In the genomic region with DNA sequence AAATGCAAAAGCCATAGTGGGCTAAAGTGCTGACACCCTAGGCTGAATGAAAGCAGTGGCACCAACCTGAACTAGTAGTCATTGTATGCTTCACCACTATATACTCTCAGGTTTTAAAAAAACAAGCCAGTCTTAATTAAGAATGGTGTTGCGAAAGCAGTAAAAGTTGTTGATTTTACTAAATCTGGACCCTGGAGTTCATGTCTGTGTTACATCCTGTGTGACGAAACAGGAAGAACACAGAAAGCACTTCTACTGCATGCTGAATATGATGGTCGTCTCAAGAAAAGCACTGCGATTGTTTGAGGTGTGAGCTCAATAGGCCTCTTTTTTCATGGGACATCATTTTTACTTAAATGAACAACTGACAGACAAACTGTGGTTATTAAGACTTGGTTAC, we compare ENCODE assay signal across 13 cellular contexts. TPM values are rescaled to one million over a fixed set of nuclear protein-coding genes. Genes with fewer than 3 reads are reported as not detected.
DNase-seq lines count a peak whose midpoint lies in the region; FAIRE-seq and TF ChIP-seq lines count a peak whose summit lies in the region.
"Had no signal": no experiment of that assay in that cellular context is flagged by ENCODE, and none has a peak within 500 bp of the region (broad histone marks: within the 10 kb centered on the region; RNA-seq: fewer than 3 reads in every experiment).

No MANE protein-coding gene starts in this region.

- DNase-seq in activated naive CD4-positive, alpha-beta T cell treated with Interleukin-2 at 50 U/mL for 16 hours, result no peak
- no peak for DNase-seq in T-helper 2 cell treated with Interferon-gamma antibody and Interleukin-4, amounts not matched to agents 5 μg/mL and 100 μg/mL, for 36 hours (ENCODE audit: low spot score)
- DNase-seq in fibroblast of mammary gland (ENCODE audit: low read depth) (peak; percentile 23), small intestine (peak; percentile 14), SK-N-DZ (ENCODE audit: low spot score) (no peak), NCI-H526 treated with DMSO at 0.1 percent for 48 hours (lab: John Stamatoyannopoulos, UW) (no peak), HPDE6-E6E7 (ENCODE audit: extremely low spot score) (no peak)
- DNase-seq: mammary epithelial cell, NCI-H1417, NCI-H774, psoas muscle had no signal

- peak overlapping the region in 1 of 2 donors; percentile 45 for H3K27ac ChIP-seq in small intestine (ENCODE audit: low read depth in 1 of 2, low read length in 1 of 2)
- H3K27ac ChIP-seq: psoas muscle, tibial nerve had no signal

- H3K9me3 ChIP-seq in small intestine (ENCODE audit: control insufficient read depth, low read depth), result no peaks in the 10 kb centered on the region
- H3K9me3 ChIP-seq: tibial nerve had no signal

- no peak for FAIRE-seq in small intestine (lab: Jason Lieb, UNC)

- no peaks in the 10 kb centered on the region for H3K27me3 ChIP-seq in small intestine (ENCODE audit: control insufficient read depth in 2 of 2, insufficient read depth in 2 of 2, low read length in 2 of 2)
- H3K27me3 ChIP-seq: tibial nerve had no signal

- 61 to 82% (median 72%) methylated on average over 4 of the region's 4 CpGs for WGBS in small intestine, 3 donors

- no peaks in the 10 kb centered on the region for H3K4me1 ChIP-seq in small intestine (ENCODE audit: control insufficient read depth in 2 of 2, insufficient read depth in 1 of 2, low read depth in 1 of 2, low read length in 1 of 2)
- H3K4me1 ChIP-seq: psoas muscle, tibial nerve had no signal

- H3K9me3 Mint-ChIP-seq in activated naive CD4-positive, alpha-beta T cell treated with anti-CD3 and anti-CD28 coated beads, Interleukin-2, amount 50 U/mL, for 24 hours, result no peaks in the 10 kb centered on the region
- H3K9me3 Mint-ChIP-seq in T-helper 2 cell treated with Interferon-gamma antibody and Interleukin-4, amounts not matched to agents 5 μg/mL and 100 μg/mL, for 36 hours, result no peaks in the 10 kb centered on the region

- H3K4me3 Mint-ChIP-seq in activated naive CD4-positive, alpha-beta T cell treated with anti-CD3 and anti-CD28 coated beads, Interleukin-2, amount 50 U/mL, for 24 hours, result peak overlapping the region; percentile 39
- no peak overlapping the region for H3K4me3 Mint-ChIP-seq in T-helper 2 cell treated with Interferon-gamma antibody and Interleukin-4, amounts not matched to agents 5 μg/mL and 100 μg/mL, for 36 hours

- no peaks in the 10 kb centered on the region for H3K36me3 Mint-ChIP-seq in activated naive CD4-positive, alpha-beta T cell treated with anti-CD3 and anti-CD28 coated beads, Interleukin-2, amount 50 U/mL, for 24 hours
- H3K36me3 Mint-ChIP-seq in T-helper 2 cell treated with Interferon-gamma antibody and Interleukin-4, amounts not matched to agents 5 μg/mL and 100 μg/mL, for 36 hours (ENCODE audit: low read depth), result peaks cover 36% of the 10 kb centered on the region

- H3K4me3 ChIP-seq in fibroblast of mammary gland (ENCODE audit: control insufficient read depth, low read depth, low read length) (no peak overlapping the region), small intestine (ENCODE audit: low read depth in 1 of 2, low read length in 2 of 2) (no peak overlapping the region)
- H3K4me3 ChIP-seq: psoas muscle, tibial nerve had no signal

- H3K4me1 Mint-ChIP-seq in activated naive CD4-positive, alpha-beta T cell treated with anti-CD3 and anti-CD28 coated beads, Interleukin-2, amount 50 U/mL, for 24 hours, result peaks cover 13% of the 10 kb centered on the region
- no peaks in the 10 kb centered on the region for H3K4me1 Mint-ChIP-seq in T-helper 2 cell treated with Interferon-gamma antibody and Interleukin-4, amounts not matched to agents 5 μg/mL and 100 μg/mL, for 36 hours (ENCODE audit: low read depth)

- H3K27ac Mint-ChIP-seq in activated naive CD4-positive, alpha-beta T cell treated with anti-CD3 and anti-CD28 coated beads, Interleukin-2, amount 50 U/mL, for 24 hours, result peak overlapping the region; percentile 86
- H3K27ac Mint-ChIP-seq in T-helper 2 cell treated with Interferon-gamma antibody and Interleukin-4, amounts not matched to agents 5 μg/mL and 100 μg/mL, for 36 hours, result peak overlapping the region; percentile 49

- no peaks in the 10 kb centered on the region for H3K36me3 ChIP-seq in small intestine (ENCODE audit: control insufficient read depth in 2 of 2, insufficient read depth in 2 of 2, low read length in 2 of 2)
- H3K36me3 ChIP-seq: tibial nerve had no signal

- TF ChIP-seq CTCF in fibroblast of mammary gland (conservative IDR thresholded peaks at IDR 0.05; ENCODE audit: control insufficient read depth, insufficient read depth, low read depth, low read length), result no peak

- no peaks in the 10 kb centered on the region for H3K27me3 Mint-ChIP-seq in activated naive CD4-positive, alpha-beta T cell treated with anti-CD3 and anti-CD28 coated beads, Interleukin-2, amount 50 U/mL, for 24 hours
- H3K27me3 Mint-ChIP-seq in T-helper 2 cell treated with Interferon-gamma antibody and Interleukin-4, amounts not matched to agents 5 μg/mL and 100 μg/mL, for 36 hours (ENCODE audit: low read depth), result no peaks in the 10 kb centered on the region

RNA-seq across cellular contexts. Expression of gene GDPD2, which starts 24.2 kb away (rescaled TPM):
- 10 to 100 TPM in 2 of 3 donors, 1 to 10 TPM in 1; 2.6 to 26.4 (median 25.9) TPM for polyA plus RNA-seq in small intestine
- not detected in 2 replicates for polyA plus RNA-seq in SK-N-DZ (2014; cell fraction: cytosol; rRNA removed)
- polyA plus RNA-seq in SK-N-DZ (2014; cell fraction: nucleus; rRNA removed), result 0.18 TPM in 1 of 2 replicates, not detected in the other

RNA-seq across cellular contexts. Expression of gene DLG3, which starts 45.7 kb away (rescaled TPM):
- polyA plus RNA-seq in small intestine, result 10 to 100 TPM; 22.2 to 40.0 (median 27.6) TPM
- polyA plus RNA-seq in SK-N-DZ (2014; cell fraction: cytosol; rRNA removed), result 53.8 and 63.1 TPM in 2 replicates
- 49.4 and 62.7 TPM in 2 replicates for polyA plus RNA-seq in SK-N-DZ (2014; cell fraction: nucleus; rRNA removed)

Comparison
In these comparisons a context has a peak if more than half of its experiments do, and no peak if none do; other contexts are left out.
1. DNase-seq: peak in fibroblast of mammary gland (single experiment) and small intestine (single experiment); none in activated naive CD4-positive, alpha-beta T cell treated with Interleukin-2 at 50 U/mL for 16 hours (single experiment), T-helper 2 cell treated with Interferon-gamma antibody and Interleukin-4, amounts not matched to agents 5 μg/mL and 100 μg/mL, for 36 hours (single experiment), SK-N-DZ (single experiment), NCI-H526 treated with DMSO at 0.1 percent for 48 hours (single experiment) and HPDE6-E6E7 (single experiment).